In genomic region chr6:41734666-41735426, GRCh38 we compare ENCODE assay signal across 1 cellular context.
A peak's percentile ranks its signal among the peaks of the same experiment; 100 is the strongest.
TF ChIP-seq lines count a peak whose summit lies in the region.

No MANE protein-coding gene starts in this region.

TF ChIP-seq in HepG2, 621 proteins besides CTCF, POLR2A, EP300 and RAD21 (continued from another document):
- TF ChIP-seq ZNF333 (CRISPR knock-in tag; IDR thresholded peaks at IDR 0.05; ENCODE audit: borderline replicate concordance) (no peak), FOXK2 (IDR thresholded peaks at IDR 0.05) (no peak), SRY (CRISPR knock-in tag; IDR thresholded peaks at IDR 0.05) (peak; percentile 4; the same call in 1 of the 2 replicates), ZNF567 (CRISPR knock-in tag; IDR thresholded peaks at IDR 0.05; ENCODE audit: borderline replicate concordance) (no peak), HNF4G (IDR thresholded peaks at IDR 0.05; ENCODE audit: borderline replicate concordance, low read depth, low read length) (no peak), HNF4G (CRISPR knock-in tag; IDR thresholded peaks at IDR 0.05; ENCODE audit: borderline replicate concordance, low read depth) (0 out of 2 replicates have a peak, but pooled peaks have one; percentile 2), ZFP41 (CRISPR knock-in tag; IDR thresholded peaks at IDR 0.05; ENCODE audit: borderline replicate concordance) (no peak), IKZF5 (CRISPR knock-in tag; IDR thresholded peaks at IDR 0.05) (no peak; the same call in none of the 2 replicates), MTA3 (CRISPR knock-in tag; IDR thresholded peaks at IDR 0.05) (no peak), ZNF12 (CRISPR knock-in tag; IDR thresholded peaks at IDR 0.05) (no peak), FIP1L1 (IDR thresholded peaks at IDR 0.05; ENCODE audit: borderline replicate concordance, insufficient read depth, low read depth, low read length) (no peak), ZFP36 (IDR thresholded peaks at IDR 0.05; ENCODE audit: borderline replicate concordance, low read depth, low read length, partially characterized antibody) (no peak), ZNF670 (CRISPR knock-in tag; IDR thresholded peaks at IDR 0.05; ENCODE audit: borderline replicate concordance) (no peak), HBP1 (CRISPR knock-in tag; IDR thresholded peaks at IDR 0.05; ENCODE audit: low read depth) (no peak), GATAD2A (CRISPR knock-in tag; IDR thresholded peaks at IDR 0.05) (no peak), TOE1 (CRISPR knock-in tag; IDR thresholded peaks at IDR 0.05) (no peak), TMF1 (CRISPR knock-in tag; IDR thresholded peaks at IDR 0.05; ENCODE audit: low read depth) (no peak), ZNF562 (CRISPR knock-in tag; IDR thresholded peaks at IDR 0.05; ENCODE audit: borderline replicate concordance) (no peak)
- TF ChIP-seq, protein P1, sequence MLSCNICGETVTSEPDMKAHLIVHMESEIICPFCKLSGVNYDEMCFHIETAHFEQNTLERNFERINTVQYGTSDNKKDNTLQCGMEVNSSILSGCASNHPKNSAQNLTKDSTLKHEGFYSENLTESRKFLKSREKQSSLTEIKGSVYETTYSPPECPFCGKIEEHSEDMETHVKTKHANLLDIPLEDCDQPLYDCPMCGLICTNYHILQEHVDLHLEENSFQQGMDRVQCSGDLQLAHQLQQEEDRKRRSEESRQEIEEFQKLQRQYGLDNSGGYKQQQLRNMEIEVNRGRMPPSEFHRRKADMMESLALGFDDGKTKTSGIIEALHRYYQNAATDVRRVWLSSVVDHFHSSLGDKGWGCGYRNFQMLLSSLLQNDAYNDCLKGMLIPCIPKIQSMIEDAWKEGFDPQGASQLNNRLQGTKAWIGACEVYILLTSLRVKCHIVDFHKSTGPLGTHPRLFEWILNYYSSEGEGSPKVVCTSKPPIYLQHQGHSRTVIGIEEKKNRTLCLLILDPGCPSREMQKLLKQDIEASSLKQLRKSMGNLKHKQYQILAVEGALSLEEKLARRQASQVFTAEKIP (CRISPR knock-in tag; IDR thresholded peaks at IDR 0.05; ENCODE audit: borderline replicate concordance): no peak
- TF ChIP-seq, protein P2, sequence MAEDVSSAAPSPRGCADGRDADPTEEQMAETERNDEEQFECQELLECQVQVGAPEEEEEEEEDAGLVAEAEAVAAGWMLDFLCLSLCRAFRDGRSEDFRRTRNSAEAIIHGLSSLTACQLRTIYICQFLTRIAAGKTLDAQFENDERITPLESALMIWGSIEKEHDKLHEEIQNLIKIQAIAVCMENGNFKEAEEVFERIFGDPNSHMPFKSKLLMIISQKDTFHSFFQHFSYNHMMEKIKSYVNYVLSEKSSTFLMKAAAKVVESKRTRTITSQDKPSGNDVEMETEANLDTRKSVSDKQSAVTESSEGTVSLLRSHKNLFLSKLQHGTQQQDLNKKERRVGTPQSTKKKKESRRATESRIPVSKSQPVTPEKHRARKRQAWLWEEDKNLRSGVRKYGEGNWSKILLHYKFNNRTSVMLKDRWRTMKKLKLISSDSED (CRISPR knock-in tag; IDR thresholded peaks at IDR 0.05): no peak
- TF ChIP-seq, protein P3, sequence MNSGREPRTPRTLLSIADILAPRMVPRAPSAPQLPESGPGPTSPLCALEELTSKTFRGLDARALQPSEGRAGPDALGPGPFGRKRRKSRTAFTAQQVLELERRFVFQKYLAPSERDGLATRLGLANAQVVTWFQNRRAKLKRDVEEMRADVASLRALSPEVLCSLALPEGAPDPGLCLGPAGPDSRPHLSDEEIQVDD (CRISPR knock-in tag; IDR thresholded peaks at IDR 0.05; ENCODE audit: borderline replicate concordance): no peak
- TF ChIP-seq, protein P4, sequence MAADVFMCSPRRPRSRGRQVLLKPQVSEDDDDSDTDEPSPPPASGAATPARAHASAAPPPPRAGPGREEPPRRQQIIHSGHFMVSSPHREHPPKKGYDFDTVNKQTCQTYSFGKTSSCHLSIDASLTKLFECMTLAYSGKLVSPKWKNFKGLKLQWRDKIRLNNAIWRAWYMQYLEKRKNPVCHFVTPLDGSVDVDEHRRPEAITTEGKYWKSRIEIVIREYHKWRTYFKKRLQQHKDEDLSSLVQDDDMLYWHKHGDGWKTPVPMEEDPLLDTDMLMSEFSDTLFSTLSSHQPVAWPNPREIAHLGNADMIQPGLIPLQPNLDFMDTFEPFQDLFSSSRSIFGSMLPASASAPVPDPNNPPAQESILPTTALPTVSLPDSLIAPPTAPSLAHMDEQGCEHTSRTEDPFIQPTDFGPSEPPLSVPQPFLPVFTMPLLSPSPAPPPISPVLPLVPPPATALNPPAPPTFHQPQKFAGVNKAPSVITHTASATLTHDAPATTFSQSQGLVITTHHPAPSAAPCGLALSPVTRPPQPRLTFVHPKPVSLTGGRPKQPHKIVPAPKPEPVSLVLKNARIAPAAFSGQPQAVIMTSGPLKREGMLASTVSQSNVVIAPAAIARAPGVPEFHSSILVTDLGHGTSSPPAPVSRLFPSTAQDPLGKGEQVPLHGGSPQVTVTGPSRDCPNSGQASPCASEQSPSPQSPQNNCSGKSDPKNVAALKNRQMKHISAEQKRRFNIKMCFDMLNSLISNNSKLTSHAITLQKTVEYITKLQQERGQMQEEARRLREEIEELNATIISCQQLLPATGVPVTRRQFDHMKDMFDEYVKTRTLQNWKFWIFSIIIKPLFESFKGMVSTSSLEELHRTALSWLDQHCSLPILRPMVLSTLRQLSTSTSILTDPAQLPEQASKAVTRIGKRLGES (CRISPR knock-in tag; IDR thresholded peaks at IDR 0.05; ENCODE audit: borderline replicate concordance): no peak
